ENCODE assay signal across 22 cellular contexts in genomic region chr11:130629039-130629438, GRCh38.
A peak's percentile ranks its signal among the peaks of the same experiment; 100 is the strongest.
DNase-seq lines count a peak whose midpoint lies in the region; ATAC-seq, FAIRE-seq and TF ChIP-seq lines count a peak whose summit lies in the region.
"Had no signal": no experiment of that assay in that cellular context is flagged by ENCODE, and none has a peak within 500 bp of the region (broad histone marks: within the 10 kb centered on the region; RNA-seq: fewer than 3 reads in every experiment).

No MANE protein-coding gene starts in this region.

- no peaks in the 10 kb centered on the region for H3K79me2 ChIP-seq in trophoblast cell (ENCODE audit: control insufficient read depth, insufficient read depth, low read length, poor library complexity)

- no peak overlapping the region for H4K12ac ChIP-seq in trophoblast cell (ENCODE audit: low read depth, low read length)

- H3K4me3 ChIP-seq in bronchial epithelial cell (ENCODE audit: low read depth, low read length) (no peak overlapping the region), trophoblast cell (ENCODE audit: low read depth, low read length) (no peak overlapping the region)
- H3K4me3 ChIP-seq: tibial nerve had no signal

- no peak overlapping the region for H2AFZ ChIP-seq in trophoblast cell (ENCODE audit: insufficient read depth, low read length, poor library complexity)

- ATAC-seq in HG02938 (IDR thresholded peaks at IDR 0.05; ENCODE audit: unreplicated experiment), result no peak
- ATAC-seq: activated T-cell treated with anti-CD3 and anti-CD28 coated beads, Interleukin-2, amount 50 U/mL, for 72 hours; natural killer cell treated with Interleukin-12 subunit alpha and Interleukin-12 subunit beta and Interleukin-15 and Interleukin-18, amount 100 ng/mL, for 72 hours; stimulated activated naive CD8-positive, alpha-beta T cell treated with anti-CD3 and anti-CD28 coated beads, Interleukin-15, Interleukin-2, amounts not matched to agents 100 U/mL and 50 U/mL, for 24 hours had no signal

- H2AK5ac ChIP-seq in trophoblast cell (ENCODE audit: low read length), result no peak overlapping the region

- peak; percentile 43 for FAIRE-seq in bronchial epithelial cell (lab: Jason Lieb, UNC)
- FAIRE-seq: H54 had no signal

- no peak overlapping the region for H2BK12ac ChIP-seq in trophoblast cell (ENCODE audit: low read length)

- no peak overlapping the region for H3K14ac ChIP-seq in trophoblast cell (ENCODE audit: low read length)

- WGBS in trophoblast cell (ENCODE audit: extremely low coverage, insufficient coverage, insufficient read length), result no CpG with 5 or more reads among the region's 9 CpGs

- H2BK120ac ChIP-seq in trophoblast cell (ENCODE audit: insufficient read depth, low read length, poor library complexity), result no peak overlapping the region

- H3K4me1 ChIP-seq in trophoblast cell (ENCODE audit: control insufficient read depth in 1 of 2, insufficient read depth in 2 of 2, low read length in 2 of 2), result no peaks in the 10 kb centered on the region
- H3K4me1 ChIP-seq: BE2C, Caco-2 had no signal

- H3K36me3 ChIP-seq in bronchial epithelial cell (ENCODE audit: control insufficient read depth, insufficient read depth, low read length), result no peaks in the 10 kb centered on the region
- no peaks in the 10 kb centered on the region for H3K36me3 ChIP-seq in trophoblast cell (ENCODE audit: control insufficient read depth in 1 of 2, insufficient read depth in 2 of 2, low read length in 2 of 2)
- H3K36me3 ChIP-seq: BE2C, tibial nerve had no signal

- no peaks in the 10 kb centered on the region for H3K79me1 ChIP-seq in trophoblast cell (ENCODE audit: low read length)

- peak; percentile 59 for DNase-seq in H4 (ENCODE audit: low spot score)
- DNase-seq in NCI-H524 treated with DMSO at 0.1 percent for 48 hours (lab: John Stamatoyannopoulos, UW), result peak; percentile 50
- DNase-seq in bronchial epithelial cell (ENCODE audit: low read depth), result peak; percentile 83
- no peak for DNase-seq in trophoblast cell
- DNase-seq in AG08395 (ENCODE audit: low spot score), result no peak
- no peak for DNase-seq in NCI-H526 (lab: John Stamatoyannopoulos, UW)
- DNase-seq: activated B cell treated with CpG ODN at 0.5 μM for 24 hours; activated T-cell treated with anti-CD3 and anti-CD28 coated beads, Interleukin-2, amount 50 U/mL, for 72 hours; BE2C; Caco-2; cortex of kidney; hypothalamus; mesendoderm; NCI-H1417 treated with DMSO at 0.1 percent for 48 hours; SIG-M5; stimulated activated CD4-positive, alpha-beta T cell treated with anti-CD3 and anti-CD28 coated beads, Interleukin-1b, Interleukin-23, amount 100 ng/mL, for 48 hours; stimulated activated naive CD8-positive, alpha-beta T cell treated with anti-CD3 and anti-CD28 coated beads, Interleukin-15, Interleukin-2, amounts not matched to agents 100 U/mL and 50 U/mL, for 24 hours; T-helper 2 cell had no signal

- no peak overlapping the region for H3K27ac ChIP-seq in trophoblast cell (ENCODE audit: low read depth, low read length)
- H3K27ac ChIP-seq: tibial nerve had no signal

- H3K9me3 ChIP-seq in trophoblast cell (ENCODE audit: insufficient read depth, low read depth, low read length), result no peaks in the 10 kb centered on the region
- H3K9me3 ChIP-seq: BE2C, Caco-2, tibial nerve had no signal

- peak overlapping the region; percentile 30 for H3K23ac ChIP-seq in trophoblast cell (ENCODE audit: low read length)

- TF ChIP-seq CTCF in bronchial epithelial cell (IDR thresholded peaks at IDR 0.05; ENCODE audit: insufficient read depth, low read length, severe bottlenecking), result no peak

- no peak overlapping the region for H4K91ac ChIP-seq in trophoblast cell (ENCODE audit: low read depth, low read length)

- no peak overlapping the region for H3K4ac ChIP-seq in trophoblast cell (ENCODE audit: low read depth, low read length)

- no peak overlapping the region for H3K4me2 ChIP-seq in trophoblast cell (ENCODE audit: low read length)

- no peak overlapping the region for H3K18ac ChIP-seq in trophoblast cell (ENCODE audit: low read length)

- no peak overlapping the region for H4K8ac ChIP-seq in trophoblast cell (ENCODE audit: low read depth, low read length)

- H2BK5ac ChIP-seq in trophoblast cell (ENCODE audit: low read depth, low read length, poor library complexity), result no peak overlapping the region

- H3K9ac ChIP-seq in trophoblast cell (ENCODE audit: low read length), result no peak overlapping the region

- H3K27me3 ChIP-seq in bronchial epithelial cell (ENCODE audit: control insufficient read depth, insufficient read depth, low read length) (no peaks in the 10 kb centered on the region), trophoblast cell (ENCODE audit: insufficient read depth, low read length) (no peaks in the 10 kb centered on the region)
- H3K27me3 ChIP-seq: BE2C, tibial nerve had no signal

Comparison
In these comparisons a context has a peak if more than half of its experiments do, and no peak if none do; other contexts are left out.
1. DNase-seq: peak in H4 (single experiment), NCI-H524 treated with DMSO at 0.1 percent for 48 hours (single experiment) and bronchial epithelial cell (single experiment); none in trophoblast cell (0 of 2), AG08395 (single experiment) and NCI-H526 (0 of 2).